1 cellular context compared by ENCODE assay signal in the genomic region with DNA sequence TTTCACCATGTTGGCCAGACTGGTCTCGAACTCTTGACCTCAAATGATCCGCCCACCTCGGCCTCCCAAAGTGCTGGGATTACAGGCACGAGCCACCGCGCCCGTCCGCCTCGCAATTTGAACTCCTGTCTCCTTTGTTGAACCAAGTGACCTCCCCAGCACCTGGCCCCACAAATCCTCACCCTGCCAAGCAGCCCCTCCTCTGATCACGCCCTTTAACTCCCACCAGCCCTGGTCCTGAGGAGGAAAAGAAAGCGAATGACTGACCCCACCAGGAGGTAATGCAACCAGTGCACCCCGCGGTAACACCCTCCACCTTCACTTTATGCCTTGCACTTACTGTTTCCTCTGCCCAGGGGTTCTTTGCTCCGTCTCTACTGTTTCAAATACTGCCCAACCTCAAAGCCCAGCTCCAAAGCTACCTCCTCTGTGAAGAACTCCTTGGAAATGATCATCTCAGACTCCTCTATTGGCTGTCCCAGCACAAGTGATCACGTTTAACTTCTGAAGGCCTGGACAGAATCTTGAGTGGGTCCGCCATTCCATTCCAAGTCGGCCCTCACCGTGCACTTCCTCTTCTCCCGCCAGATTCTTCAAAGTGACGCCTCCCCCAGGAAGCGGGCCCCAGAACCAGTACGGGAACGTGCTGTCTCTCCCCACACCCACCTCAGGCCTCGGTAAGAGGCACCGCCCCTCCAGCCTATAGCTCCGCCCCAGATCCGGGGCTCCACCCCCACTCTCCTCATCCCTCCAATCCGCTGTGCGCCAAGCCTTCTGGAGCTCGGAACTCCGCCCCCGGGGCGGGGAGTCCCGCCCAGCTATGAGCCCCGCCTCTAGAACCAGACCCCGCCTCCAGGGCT.
TF ChIP-seq lines count a peak whose summit lies in the region.

No MANE protein-coding gene starts in this region.

TF ChIP-seq in HepG2, 621 proteins besides CTCF, POLR2A, EP300 and RAD21 (continues in another document):
- TF ChIP-seq ETV5 (CRISPR knock-in tag; IDR thresholded peaks at IDR 0.05; ENCODE audit: borderline replicate concordance) (peak; percentile 43; the same call in 1 of the 2 replicates), ATF7-NPFF (CRISPR knock-in tag; IDR thresholded peaks at IDR 0.05; ENCODE audit: low read depth) (no peak), ZBTB7A (CRISPR knock-in tag; IDR thresholded peaks at IDR 0.05) (no peak), ZNF510 (CRISPR knock-in tag; IDR thresholded peaks at IDR 0.05; ENCODE audit: low read depth) (peak; percentile 61; the same call in 1 of the 2 replicates), ZNF124 (CRISPR knock-in tag; IDR thresholded peaks at IDR 0.05) (peak; percentile 55; the same call in 1 of the 2 replicates), MYC (CRISPR knock-in tag; IDR thresholded peaks at IDR 0.05; ENCODE audit: borderline replicate concordance) (peak; percentile 39; the same call in 1 of the 2 replicates), ZEB1 (IDR thresholded peaks at IDR 0.05; ENCODE audit: insufficient replicate concordance, low read depth) (peak; percentile 42), ZNF343 (CRISPR knock-in tag; IDR thresholded peaks at IDR 0.05) (peak; percentile 82; the same call in 1 of the 2 replicates), HNRNPLL (IDR thresholded peaks at IDR 0.05; ENCODE audit: low read depth, low read length, poor library complexity, severe bottlenecking) (peak; percentile 28), MAX (IDR thresholded peaks at IDR 0.05) (peak; percentile 69; the same call in 1 of the 2 replicates), ZSCAN30 (CRISPR knock-in tag; IDR thresholded peaks at IDR 0.05) (0 out of 2 replicates have a peak, but pooled peaks have one; percentile 48), DPF2 (CRISPR knock-in tag; IDR thresholded peaks at IDR 0.05; ENCODE audit: borderline replicate concordance, low read depth) (no peak), ZNF501 (CRISPR knock-in tag; IDR thresholded peaks at IDR 0.05) (peak; percentile 84), ZNF605 (CRISPR knock-in tag; IDR thresholded peaks at IDR 0.05) (no peak), MXD4 (CRISPR knock-in tag; IDR thresholded peaks at IDR 0.05) (peak; percentile 41; the same call in 1 of the 2 replicates), MAZ (IDR thresholded peaks at IDR 0.05; ENCODE audit: borderline replicate concordance, low read depth, low read length) (peak; percentile 55; the same call in 1 of the 2 replicates), MAZ (CRISPR knock-in tag; IDR thresholded peaks at IDR 0.05; ENCODE audit: low read depth) (no peak), AHDC1 (CRISPR knock-in tag; IDR thresholded peaks at IDR 0.05; ENCODE audit: borderline replicate concordance) (no peak), ZNF646 (CRISPR knock-in tag; IDR thresholded peaks at IDR 0.05) (no peak), CBFB (CRISPR knock-in tag; IDR thresholded peaks at IDR 0.05) (no peak), LCORL (IDR thresholded peaks at IDR 0.05) (no peak), LCORL (CRISPR knock-in tag; IDR thresholded peaks at IDR 0.05) (peak; percentile 46; the same call in 1 of the 2 replicates), PITX1 (CRISPR knock-in tag; IDR thresholded peaks at IDR 0.05) (peak; percentile 26; the same call in 1 of the 2 replicates), MTERF4 (CRISPR knock-in tag; IDR thresholded peaks at IDR 0.05) (0 out of 2 replicates have a peak, but pooled peaks have one; percentile 7), HCFC1 (IDR thresholded peaks at IDR 0.05; ENCODE audit: low read depth, low read length) (no peak), SMAD1 (CRISPR knock-in tag; IDR thresholded peaks at IDR 0.05; ENCODE audit: borderline replicate concordance, low read depth) (0 out of 2 replicates have a peak, but pooled peaks have one; percentile 44), MED1 (CRISPR knock-in tag; IDR thresholded peaks at IDR 0.05) (peak; percentile 2; the same call in 1 of the 2 replicates)
- TF ChIP-seq, protein P1, sequence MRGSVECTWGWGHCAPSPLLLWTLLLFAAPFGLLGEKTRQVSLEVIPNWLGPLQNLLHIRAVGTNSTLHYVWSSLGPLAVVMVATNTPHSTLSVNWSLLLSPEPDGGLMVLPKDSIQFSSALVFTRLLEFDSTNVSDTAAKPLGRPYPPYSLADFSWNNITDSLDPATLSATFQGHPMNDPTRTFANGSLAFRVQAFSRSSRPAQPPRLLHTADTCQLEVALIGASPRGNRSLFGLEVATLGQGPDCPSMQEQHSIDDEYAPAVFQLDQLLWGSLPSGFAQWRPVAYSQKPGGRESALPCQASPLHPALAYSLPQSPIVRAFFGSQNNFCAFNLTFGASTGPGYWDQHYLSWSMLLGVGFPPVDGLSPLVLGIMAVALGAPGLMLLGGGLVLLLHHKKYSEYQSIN (CRISPR knock-in tag; IDR thresholded peaks at IDR 0.05; ENCODE audit: borderline replicate concordance), result no peak
- TF ChIP-seq, protein P2, sequence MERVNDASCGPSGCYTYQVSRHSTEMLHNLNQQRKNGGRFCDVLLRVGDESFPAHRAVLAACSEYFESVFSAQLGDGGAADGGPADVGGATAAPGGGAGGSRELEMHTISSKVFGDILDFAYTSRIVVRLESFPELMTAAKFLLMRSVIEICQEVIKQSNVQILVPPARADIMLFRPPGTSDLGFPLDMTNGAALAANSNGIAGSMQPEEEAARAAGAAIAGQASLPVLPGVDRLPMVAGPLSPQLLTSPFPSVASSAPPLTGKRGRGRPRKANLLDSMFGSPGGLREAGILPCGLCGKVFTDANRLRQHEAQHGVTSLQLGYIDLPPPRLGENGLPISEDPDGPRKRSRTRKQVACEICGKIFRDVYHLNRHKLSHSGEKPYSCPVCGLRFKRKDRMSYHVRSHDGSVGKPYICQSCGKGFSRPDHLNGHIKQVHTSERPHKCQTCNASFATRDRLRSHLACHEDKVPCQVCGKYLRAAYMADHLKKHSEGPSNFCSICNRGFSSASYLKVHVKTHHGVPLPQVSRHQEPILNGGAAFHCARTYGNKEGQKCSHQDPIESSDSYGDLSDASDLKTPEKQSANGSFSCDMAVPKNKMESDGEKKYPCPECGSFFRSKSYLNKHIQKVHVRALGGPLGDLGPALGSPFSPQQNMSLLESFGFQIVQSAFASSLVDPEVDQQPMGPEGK (CRISPR knock-in tag; IDR thresholded peaks at IDR 0.05), result peak; percentile 6; the same call in 1 of the 2 replicates
- TF ChIP-seq, protein P3, sequence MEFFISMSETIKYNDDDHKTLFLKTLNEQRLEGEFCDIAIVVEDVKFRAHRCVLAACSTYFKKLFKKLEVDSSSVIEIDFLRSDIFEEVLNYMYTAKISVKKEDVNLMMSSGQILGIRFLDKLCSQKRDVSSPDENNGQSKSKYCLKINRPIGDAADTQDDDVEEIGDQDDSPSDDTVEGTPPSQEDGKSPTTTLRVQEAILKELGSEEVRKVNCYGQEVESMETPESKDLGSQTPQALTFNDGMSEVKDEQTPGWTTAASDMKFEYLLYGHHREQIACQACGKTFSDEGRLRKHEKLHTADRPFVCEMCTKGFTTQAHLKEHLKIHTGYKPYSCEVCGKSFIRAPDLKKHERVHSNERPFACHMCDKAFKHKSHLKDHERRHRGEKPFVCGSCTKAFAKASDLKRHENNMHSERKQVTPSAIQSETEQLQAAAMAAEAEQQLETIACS (CRISPR knock-in tag; IDR thresholded peaks at IDR 0.05), result 0 out of 2 replicates have a peak, but pooled peaks have one; percentile 9
- TF ChIP-seq, protein P4, sequence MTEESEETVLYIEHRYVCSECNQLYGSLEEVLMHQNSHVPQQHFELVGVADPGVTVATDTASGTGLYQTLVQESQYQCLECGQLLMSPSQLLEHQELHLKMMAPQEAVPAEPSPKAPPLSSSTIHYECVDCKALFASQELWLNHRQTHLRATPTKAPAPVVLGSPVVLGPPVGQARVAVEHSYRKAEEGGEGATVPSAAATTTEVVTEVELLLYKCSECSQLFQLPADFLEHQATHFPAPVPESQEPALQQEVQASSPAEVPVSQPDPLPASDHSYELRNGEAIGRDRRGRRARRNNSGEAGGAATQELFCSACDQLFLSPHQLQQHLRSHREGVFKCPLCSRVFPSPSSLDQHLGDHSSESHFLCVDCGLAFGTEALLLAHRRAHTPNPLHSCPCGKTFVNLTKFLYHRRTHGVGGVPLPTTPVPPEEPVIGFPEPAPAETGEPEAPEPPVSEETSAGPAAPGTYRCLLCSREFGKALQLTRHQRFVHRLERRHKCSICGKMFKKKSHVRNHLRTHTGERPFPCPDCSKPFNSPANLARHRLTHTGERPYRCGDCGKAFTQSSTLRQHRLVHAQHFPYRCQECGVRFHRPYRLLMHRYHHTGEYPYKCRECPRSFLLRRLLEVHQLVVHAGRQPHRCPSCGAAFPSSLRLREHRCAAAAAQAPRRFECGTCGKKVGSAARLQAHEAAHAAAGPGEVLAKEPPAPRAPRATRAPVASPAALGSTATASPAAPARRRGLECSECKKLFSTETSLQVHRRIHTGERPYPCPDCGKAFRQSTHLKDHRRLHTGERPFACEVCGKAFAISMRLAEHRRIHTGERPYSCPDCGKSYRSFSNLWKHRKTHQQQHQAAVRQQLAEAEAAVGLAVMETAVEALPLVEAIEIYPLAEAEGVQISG (CRISPR knock-in tag; IDR thresholded peaks at IDR 0.05), result peak; percentile 59
